In the genomic region with DNA sequence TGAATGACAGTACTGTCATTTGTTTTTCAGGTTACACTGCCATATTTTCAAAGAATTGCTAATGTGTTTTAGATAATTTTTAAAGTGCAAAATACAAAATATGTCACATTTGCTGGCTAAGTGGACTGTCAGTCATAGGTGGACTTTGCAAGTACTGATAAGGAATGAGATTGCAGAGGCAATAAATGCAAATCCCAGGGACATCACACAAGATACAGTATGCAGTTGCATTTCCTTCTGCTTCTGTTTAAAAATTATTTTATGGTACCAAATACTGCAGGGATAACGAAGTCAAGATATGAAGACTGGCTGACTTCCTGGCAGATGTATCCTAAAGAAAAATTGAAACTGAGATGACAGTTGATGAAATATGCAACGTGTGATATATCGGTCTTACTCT, we compare ENCODE assay signal across 26 cellular contexts.
"Had no signal": no experiment of that assay in that cellular context is flagged by ENCODE, and none has a peak within 500 bp of the region (broad histone marks: within the 10 kb centered on the region; RNA-seq: fewer than 3 reads in every experiment).

No MANE protein-coding gene starts in this region.

- H3K4me1 ChIP-seq: colonic mucosa, esophagus muscularis mucosa, esophagus squamous epithelium, gastrocnemius medialis, gastroesophageal sphincter, heart left ventricle had no signal

- H3K27me3 ChIP-seq: colonic mucosa, dorsolateral prefrontal cortex, esophagus muscularis mucosa, esophagus squamous epithelium, gastrocnemius medialis, gastroesophageal sphincter, heart left ventricle had no signal

- ATAC-seq: effector memory CD8-positive, alpha-beta T cell; esophagus mucosa; gastrocnemius medialis; gastroesophageal sphincter; heart left ventricle had no signal

- DNase-seq: colonic mucosa; cortex of kidney; dermis blood vessel endothelial cell; dorsolateral prefrontal cortex; effector CD4-positive, alpha-beta T cell; effector CD8-positive, alpha-beta T cell; effector memory CD4-positive, alpha-beta T cell; effector memory CD8-positive, alpha-beta T cell; endodermal cell; erythroblast; esophagus squamous epithelium; foreskin fibroblast; foreskin melanocyte; gastrocnemius medialis; glutamatergic neuron; head of caudate nucleus; heart left ventricle had no signal

- H3K36me3 ChIP-seq: colonic mucosa, esophagus muscularis mucosa, esophagus squamous epithelium, gastrocnemius medialis, gastroesophageal sphincter, heart left ventricle had no signal

- H3K27ac Mint-ChIP-seq: dendritic cell treated with granulocyte-macrophage colony-stimulating factor and Interleukin-4, amounts not matched to agents 40 ng/mL and 50 ng/mL, for 4 days; effector memory CD8-positive, alpha-beta T cell; endodermal cell had no signal

- H3K4me3 ChIP-seq: colonic mucosa, coronary artery, dorsolateral prefrontal cortex, esophagus muscularis mucosa, esophagus squamous epithelium, gastrocnemius medialis, gastroesophageal sphincter, heart left ventricle had no signal

- H3K27me3 Mint-ChIP-seq: dendritic cell treated with granulocyte-macrophage colony-stimulating factor and Interleukin-4, amounts not matched to agents 40 ng/mL and 50 ng/mL, for 4 days; effector memory CD8-positive, alpha-beta T cell had no signal

- H3K9me3 Mint-ChIP-seq: dendritic cell treated with granulocyte-macrophage colony-stimulating factor and Interleukin-4, amounts not matched to agents 40 ng/mL and 50 ng/mL, for 4 days; endodermal cell had no signal

- H3K9me3 ChIP-seq: colonic mucosa, esophagus muscularis mucosa, esophagus squamous epithelium, gastrocnemius medialis, gastroesophageal sphincter, heart left ventricle had no signal

- H3K27ac ChIP-seq: colonic mucosa, coronary artery, dorsolateral prefrontal cortex, esophagus muscularis mucosa, esophagus squamous epithelium, gastrocnemius medialis, gastroesophageal sphincter, heart left ventricle had no signal

- H3K4me3 Mint-ChIP-seq: dendritic cell treated with granulocyte-macrophage colony-stimulating factor and Interleukin-4, amounts not matched to agents 40 ng/mL and 50 ng/mL, for 4 days; effector memory CD8-positive, alpha-beta T cell; endodermal cell had no signal

- FAIRE-seq: colon, endometrium, endothelial cell of umbilical vein, frontal cortex had no signal
